Comparison of ENCODE assay signal across 20 cellular contexts in genomic region chr6:111862314-111862713, GRCh38. TPM values are rescaled to one million over a fixed set of nuclear protein-coding genes. Genes with fewer than 3 reads are reported as not detected.
DNase-seq lines count a peak whose midpoint lies in the region; ATAC-seq, FAIRE-seq and TF ChIP-seq lines count a peak whose summit lies in the region.
"Had no signal": no experiment of that assay in that cellular context is flagged by ENCODE, and none has a peak within 500 bp of the region (broad histone marks: within the 10 kb centered on the region; RNA-seq: fewer than 3 reads in every experiment).

No MANE protein-coding gene starts in this region.

- H3K4me1 Mint-ChIP-seq in CD4-positive, CD25-positive, alpha-beta regulatory T cell, result peaks cover 69 to 100% (median 92%) of the 10 kb centered on the region in 4 donors
- H3K4me1 Mint-ChIP-seq in CD8-positive, alpha-beta memory T cell, result peaks cover 96 to 100% (median 100%) of the 10 kb centered on the region in 3 donors
- peaks cover 98% of the 10 kb centered on the region for H3K4me1 Mint-ChIP-seq in activated naive CD8-positive, alpha-beta T cell treated with anti-CD3 and anti-CD28 coated beads, Interleukin-2, amount 50 U/mL, for 24 hours

- H3K36me3 ChIP-seq in CD4-positive, CD25-positive, alpha-beta regulatory T cell (ENCODE audit: control insufficient read depth, insufficient read depth, low read length), result peaks cover 5% of the 10 kb centered on the region
- no peaks in the 10 kb centered on the region for H3K36me3 ChIP-seq in CD8-positive, alpha-beta memory T cell (ENCODE audit: insufficient read depth, low read length)
- H3K36me3 ChIP-seq in mesendoderm (ENCODE audit: control insufficient read depth, insufficient read depth, low read length) (no peaks in the 10 kb centered on the region), trophoblast cell (ENCODE audit: control insufficient read depth in 1 of 2, insufficient read depth in 2 of 2, low read length in 2 of 2) (no peaks in the 10 kb centered on the region)
- H3K36me3 ChIP-seq: upper lobe of left lung had no signal

- H3K27me3 Mint-ChIP-seq in CD4-positive, CD25-positive, alpha-beta regulatory T cell, result no peaks in the 10 kb centered on the region
- no peaks in the 10 kb centered on the region for H3K27me3 Mint-ChIP-seq in CD8-positive, alpha-beta memory T cell
- no peaks in the 10 kb centered on the region for H3K27me3 Mint-ChIP-seq in activated naive CD8-positive, alpha-beta T cell treated with anti-CD3 and anti-CD28 coated beads, Interleukin-2, amount 50 U/mL, for 24 hours

- H3K27ac ChIP-seq in CD4-positive, CD25-positive, alpha-beta regulatory T cell (ENCODE audit: insufficient read depth, low read length, poor library complexity, severe bottlenecking), result no peak overlapping the region
- H3K27ac ChIP-seq in CD8-positive, alpha-beta memory T cell (ENCODE audit: low read depth, low read length), result no peak overlapping the region
- H3K27ac ChIP-seq in mesendoderm (ENCODE audit: low read depth, low read length) (no peak overlapping the region), trophoblast cell (ENCODE audit: low read depth, low read length) (no peak overlapping the region)
- H3K27ac ChIP-seq: heart left ventricle, PC-9, upper lobe of left lung had no signal

- no peak for ATAC-seq in CD4-positive, CD25-positive, alpha-beta regulatory T cell (ENCODE audit: low read depth in 2 of 2)
- ATAC-seq in activated naive CD8-positive, alpha-beta T cell treated with anti-CD3 and anti-CD28 coated beads, Interleukin-2, amount 50 U/mL, for 24 hours, result no peak
- no peak for ATAC-seq in HG02610 (IDR thresholded peaks at IDR 0.05; ENCODE audit: unreplicated experiment)
- ATAC-seq: heart left ventricle had no signal

- CTCF ChIA-PET in CD8-positive, alpha-beta memory T cell (lab: Charles Lee), result interaction anchor here (1.2 to 1.5 kb wide), 2 partner anchors 49 to 152 kb away, joined by 3 read pairs; no protein-coding TSS in a partner anchor

- H2AFZ ChIP-seq in trophoblast cell (ENCODE audit: insufficient read depth, low read length, poor library complexity), result no peak overlapping the region
- H2AFZ ChIP-seq: PC-9 had no signal

- no peaks in the 10 kb centered on the region for H3K27me3 ChIP-seq in CD4-positive, CD25-positive, alpha-beta regulatory T cell (ENCODE audit: control insufficient read depth, insufficient read depth, low read length)
- no peaks in the 10 kb centered on the region for H3K27me3 ChIP-seq in CD8-positive, alpha-beta memory T cell (ENCODE audit: insufficient read depth, low read length, poor library complexity, severe bottlenecking)
- H3K27me3 ChIP-seq in mesendoderm (ENCODE audit: insufficient read depth, low read length, poor library complexity) (no peaks in the 10 kb centered on the region), trophoblast cell (ENCODE audit: insufficient read depth, low read length) (no peaks in the 10 kb centered on the region)
- H3K27me3 ChIP-seq: heart left ventricle, upper lobe of left lung had no signal

- H3K23ac ChIP-seq in mesendoderm (ENCODE audit: low read length) (no peak overlapping the region), trophoblast cell (ENCODE audit: low read length) (no peak overlapping the region)

- no peak overlapping the region for H4K12ac ChIP-seq in trophoblast cell (ENCODE audit: low read depth, low read length)

- H2BK15ac ChIP-seq in mesendoderm (replicated peaks; ENCODE audit: low read depth), result no peak overlapping the region

- peak overlapping the region; percentile 53 to 87 (median 87) for H3K27ac Mint-ChIP-seq in CD4-positive, CD25-positive, alpha-beta regulatory T cell
- H3K27ac Mint-ChIP-seq in CD8-positive, alpha-beta memory T cell, result peak overlapping the region in 5 of 8 donors; percentile 38 to 76 (median 63)
- peak overlapping the region; percentile 98 for H3K27ac Mint-ChIP-seq in activated naive CD8-positive, alpha-beta T cell treated with anti-CD3 and anti-CD28 coated beads, Interleukin-2, amount 50 U/mL, for 24 hours

- peak overlapping the region in 3 of 4 donors; percentile 31 to 45 (median 40) for H3K4me3 Mint-ChIP-seq in CD4-positive, CD25-positive, alpha-beta regulatory T cell
- peak overlapping the region in 5 of 7 donors; percentile 19 to 37 (median 25) for H3K4me3 Mint-ChIP-seq in CD8-positive, alpha-beta memory T cell
- peak overlapping the region; percentile 45 for H3K4me3 Mint-ChIP-seq in activated naive CD8-positive, alpha-beta T cell treated with anti-CD3 and anti-CD28 coated beads, Interleukin-2, amount 50 U/mL, for 24 hours

- H3K9ac ChIP-seq in mesendoderm (ENCODE audit: low read length) (no peak overlapping the region), trophoblast cell (ENCODE audit: low read length) (no peak overlapping the region)

- H2AK5ac ChIP-seq in mesendoderm (ENCODE audit: low read length) (no peak overlapping the region), trophoblast cell (ENCODE audit: low read length) (no peak overlapping the region)

- H3K4me1 ChIP-seq in CD4-positive, CD25-positive, alpha-beta regulatory T cell (ENCODE audit: control insufficient read depth, insufficient read depth, low read length, poor library complexity, severe bottlenecking), result peaks cover 95% of the 10 kb centered on the region
- peaks cover 99% of the 10 kb centered on the region for H3K4me1 ChIP-seq in CD8-positive, alpha-beta memory T cell (ENCODE audit: insufficient read depth, low read length)
- peaks cover 2% of the 10 kb centered on the region for H3K4me1 ChIP-seq in mesendoderm (ENCODE audit: control insufficient read depth, low read depth, low read length)
- H3K4me1 ChIP-seq in trophoblast cell (ENCODE audit: control insufficient read depth in 1 of 2, insufficient read depth in 2 of 2, low read length in 2 of 2), result peaks cover 0 to 4% of the 10 kb centered on the region in 2 experiments

- DNase-seq in CD4-positive, CD25-positive, alpha-beta regulatory T cell, result no peak
- DNase-seq in CD8-positive, alpha-beta memory T cell, result no peak
- no peak for DNase-seq in activated naive CD8-positive, alpha-beta T cell treated with anti-CD3 and anti-CD28 coated beads, Interleukin-2, amount 50 U/mL, for 24 hours
- DNase-seq in mesendoderm, result no peak
- no peak for DNase-seq in H54 (ENCODE audit: insufficient read length, low spot score)
- DNase-seq in MV-4-11 (lab: John Stamatoyannopoulos, UW), result no peak
- DNase-seq in trophoblast cell, result no peak
- DNase-seq: activated CD4-positive, alpha-beta T cell treated with anti-CD3 and anti-CD28 coated beads, Interleukin-2, amount 50 U/mL, for 4 hours; aorta; H7; heart left ventricle; NCI-H1436; NCI-H82; PC-9; SIG-M5; stimulated activated naive CD4-positive, alpha-beta T cell; T-helper 1 cell; upper lobe of left lung had no signal

- TF ChIP-seq POLR2A in H54 (IDR thresholded peaks at IDR 0.05; ENCODE audit: low read depth, low read length), result no peak

- H3K18ac ChIP-seq in mesendoderm (ENCODE audit: low read length) (peak overlapping the region; percentile 57), trophoblast cell (ENCODE audit: low read length) (no peak overlapping the region)

- no peak overlapping the region for H3K56ac ChIP-seq in mesendoderm (ENCODE audit: low read length)

- peaks cover 10% of the 10 kb centered on the region for H3K36me3 Mint-ChIP-seq in CD4-positive, CD25-positive, alpha-beta regulatory T cell
- peaks cover 0 to 40% (median 7%) of the 10 kb centered on the region in 3 donors for H3K36me3 Mint-ChIP-seq in CD8-positive, alpha-beta memory T cell
- H3K36me3 Mint-ChIP-seq in activated naive CD8-positive, alpha-beta T cell treated with anti-CD3 and anti-CD28 coated beads, Interleukin-2, amount 50 U/mL, for 24 hours (ENCODE audit: low read depth), result peaks cover 65% of the 10 kb centered on the region

- H3K4ac ChIP-seq in mesendoderm (ENCODE audit: low read depth, low read length) (no peak overlapping the region), trophoblast cell (ENCODE audit: low read depth, low read length) (no peak overlapping the region)

- H2BK120ac ChIP-seq in mesendoderm (ENCODE audit: low read depth, low read length) (no peak overlapping the region), trophoblast cell (ENCODE audit: insufficient read depth, low read length, poor library complexity) (no peak overlapping the region)

- WGBS in mesendoderm (ENCODE audit: extremely low coverage, insufficient coverage, low lambda C conversion rate), result no CpG with 5 or more reads among the region's 5 CpGs
- WGBS in trophoblast cell (ENCODE audit: extremely low coverage, insufficient coverage, insufficient read length), result no CpG with 5 or more reads among the region's 5 CpGs

- no peak overlapping the region for H4K5ac ChIP-seq in mesendoderm (ENCODE audit: low read length)

- no peak overlapping the region for H3K14ac ChIP-seq in trophoblast cell (ENCODE audit: low read length)

- H3K4me2 ChIP-seq in mesendoderm (ENCODE audit: low read length), result no peak overlapping the region
- H3K4me2 ChIP-seq in trophoblast cell (ENCODE audit: low read length), result no peak overlapping the region
- H3K4me2 ChIP-seq: PC-9 had no signal

- FAIRE-seq in H54 (lab: Jason Lieb, UNC), result no peak
- FAIRE-seq: keratinocyte had no signal

- H2BK12ac ChIP-seq in trophoblast cell (ENCODE audit: low read length), result no peak overlapping the region

- no peak overlapping the region for H4K91ac ChIP-seq in trophoblast cell (ENCODE audit: low read depth, low read length)

- H2BK5ac ChIP-seq in mesendoderm (ENCODE audit: low read length) (no peak overlapping the region), trophoblast cell (ENCODE audit: low read depth, low read length, poor library complexity) (no peak overlapping the region)

- H3K9me3 ChIP-seq in CD4-positive, CD25-positive, alpha-beta regulatory T cell (ENCODE audit: control insufficient read depth in 2 of 2, low read length in 2 of 2), result no peaks in the 10 kb centered on the region
- H3K9me3 ChIP-seq in CD8-positive, alpha-beta memory T cell (ENCODE audit: low read length), result no peaks in the 10 kb centered on the region
- H3K9me3 ChIP-seq in trophoblast cell (ENCODE audit: insufficient read depth, low read depth, low read length), result no peaks in the 10 kb centered on the region
- H3K9me3 ChIP-seq: heart left ventricle, upper lobe of left lung had no signal

- H3K4me3 ChIP-seq in CD4-positive, CD25-positive, alpha-beta regulatory T cell (ENCODE audit: low read depth, low read length), result peak overlapping the region; percentile 33
- no peak overlapping the region for H3K4me3 ChIP-seq in CD8-positive, alpha-beta memory T cell (ENCODE audit: low read length)
- H3K4me3 ChIP-seq in mesendoderm (ENCODE audit: low read length) (no peak overlapping the region), trophoblast cell (ENCODE audit: low read depth, low read length) (no peak overlapping the region)
- H3K4me3 ChIP-seq: heart left ventricle, PC-9, upper lobe of left lung had no signal

- H3K79me2 ChIP-seq in mesendoderm (ENCODE audit: control insufficient read depth, insufficient read depth, low read length) (peaks cover 23% of the 10 kb centered on the region), trophoblast cell (ENCODE audit: control insufficient read depth, insufficient read depth, low read length, poor library complexity) (no peaks in the 10 kb centered on the region)

- POLR2A ChIA-PET in CD8-positive, alpha-beta memory T cell (lab: Charles Lee), result interaction anchor here (0.6 to 1.7 kb wide), 4 partner anchors 10 to 21 kb away, joined by 4 to 6 read pairs (median 4); partner anchors contain the start of gene FYN

- H4K8ac ChIP-seq in mesendoderm (ENCODE audit: low read depth, low read length) (no peak overlapping the region), trophoblast cell (ENCODE audit: low read depth, low read length) (no peak overlapping the region)

- no peaks in the 10 kb centered on the region for H3K9me3 Mint-ChIP-seq in CD4-positive, CD25-positive, alpha-beta regulatory T cell
- H3K9me3 Mint-ChIP-seq in CD8-positive, alpha-beta memory T cell, result no peaks in the 10 kb centered on the region
- no peaks in the 10 kb centered on the region for H3K9me3 Mint-ChIP-seq in activated naive CD8-positive, alpha-beta T cell treated with anti-CD3 and anti-CD28 coated beads, Interleukin-2, amount 50 U/mL, for 24 hours

- peaks cover 19% of the 10 kb centered on the region for H3K79me1 ChIP-seq in mesendoderm (ENCODE audit: low read length)
- no peaks in the 10 kb centered on the region for H3K79me1 ChIP-seq in trophoblast cell (ENCODE audit: low read length)

RNA-seq across cellular contexts. Expression of gene FYN, which starts 10.9 kb away (rescaled TPM):
- total RNA-seq in CD4-positive, CD25-positive, alpha-beta regulatory T cell, result 592 TPM
- polyA plus RNA-seq in CD4-positive, CD25-positive, alpha-beta regulatory T cell, result 100 to 1,000 TPM; 267 to 320 (median 288) TPM
- 100 to 1,000 TPM; 481 to 491 TPM for total RNA-seq in CD8-positive, alpha-beta memory T cell
- polyA plus RNA-seq in CD8-positive, alpha-beta memory T cell, result 611 TPM
- polyA plus RNA-seq in mesendoderm (2013, experiment 1 of 2), result 58.5 TPM
- polyA plus RNA-seq in mesendoderm (2013, experiment 2 of 2), result 59.6 TPM
- polyA plus RNA-seq in trophoblast cell (2013), result 78.0 and 85.2 TPM in 2 replicates
